Comparison of ENCODE assay signal across 28 cellular contexts in the genomic region with DNA sequence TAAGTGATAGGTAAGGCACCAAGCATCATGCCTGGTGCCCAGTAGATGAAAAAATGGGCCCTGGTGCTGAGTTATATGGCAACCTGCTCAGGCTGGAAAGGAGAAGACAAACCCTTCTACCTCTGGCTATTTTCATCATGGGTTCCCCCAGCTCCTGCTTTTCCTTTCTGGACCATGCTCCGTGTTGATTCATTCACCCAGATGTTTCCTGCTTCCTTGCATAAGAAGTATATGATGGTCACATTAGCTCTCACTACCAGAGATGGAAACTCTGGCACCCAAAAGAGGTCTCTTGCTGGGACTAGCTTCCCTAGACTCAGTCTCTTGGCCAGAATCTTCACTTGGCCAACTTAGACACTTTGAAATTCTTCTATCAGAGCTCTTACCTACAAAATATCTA.
"Had no signal": no experiment of that assay in that cellular context is flagged by ENCODE, and none has a peak within 500 bp of the region (broad histone marks: within the 10 kb centered on the region; RNA-seq: fewer than 3 reads in every experiment).

No MANE protein-coding gene starts in this region.

- DNase-seq: activated CD4-positive, alpha-beta memory T cell treated with anti-CD3 and anti-CD28 coated beads for 36 hours; activated CD4-positive, alpha-beta T cell treated with anti-CD3 and anti-CD28 coated beads for 48 hours; activated gamma-delta T cell treated with Interleukin-2 at 50 U/mL for 16 hours; activated naive CD4-positive, alpha-beta T cell treated with anti-CD3 and anti-CD28 coated beads, Interleukin-2, amount 50 U/mL, for 16 hours; activated T-cell treated with anti-CD3 and anti-CD28 coated beads, Interleukin-2, amount 50 U/mL, for 4 hours; amniotic stem cell; brain microvascular endothelial cell; central memory CD4-positive, alpha-beta T cell; effector CD4-positive, alpha-beta T cell; erythroblast; foreskin keratinocyte; heart left ventricle; hypothalamus; immature natural killer cell; kidney; left colon; naive B cell; nucleus accumbens; right lobe of liver; stimulated activated CD4-positive, alpha-beta T cell treated with anti-CD3 and anti-CD28 coated beads, Interleukin-2, amount 100 ng/mL, for 48 hours; stimulated activated naive CD4-positive, alpha-beta T cell treated with Interleukin-2 at 50 U/mL for 16 hours; testis; transverse colon had no signal

- H3K27ac ChIP-seq: brain microvascular endothelial cell, foreskin keratinocyte, right lobe of liver, testis, transverse colon, VCaP had no signal

- H3K4me1 ChIP-seq: testis had no signal

- H3K9me3 ChIP-seq: heart left ventricle, right lobe of liver, testis, transverse colon had no signal

- H3K27me3 ChIP-seq: brain microvascular endothelial cell, foreskin keratinocyte, heart left ventricle, right lobe of liver, testis had no signal

- H3K36me3 ChIP-seq: brain microvascular endothelial cell, heart left ventricle, right lobe of liver, transverse colon had no signal

- H3K4me3 ChIP-seq: heart left ventricle, right lobe of liver, testis, transverse colon had no signal

- ATAC-seq: activated T-cell treated with anti-CD3 and anti-CD28 coated beads, Interleukin-2, amount 50 U/mL, for 4 hours; activated T-helper 17 cell treated with anti-CD3 and anti-CD28 coated beads, Interleukin-2, amount 50 U/mL, for 72 hours; foreskin keratinocyte; left colon; right lobe of liver had no signal

- FAIRE-seq: astrocyte, endometrium, kidney, urothelium cell line had no signal
